1 cellular context compared by ENCODE assay signal in the genomic region with DNA sequence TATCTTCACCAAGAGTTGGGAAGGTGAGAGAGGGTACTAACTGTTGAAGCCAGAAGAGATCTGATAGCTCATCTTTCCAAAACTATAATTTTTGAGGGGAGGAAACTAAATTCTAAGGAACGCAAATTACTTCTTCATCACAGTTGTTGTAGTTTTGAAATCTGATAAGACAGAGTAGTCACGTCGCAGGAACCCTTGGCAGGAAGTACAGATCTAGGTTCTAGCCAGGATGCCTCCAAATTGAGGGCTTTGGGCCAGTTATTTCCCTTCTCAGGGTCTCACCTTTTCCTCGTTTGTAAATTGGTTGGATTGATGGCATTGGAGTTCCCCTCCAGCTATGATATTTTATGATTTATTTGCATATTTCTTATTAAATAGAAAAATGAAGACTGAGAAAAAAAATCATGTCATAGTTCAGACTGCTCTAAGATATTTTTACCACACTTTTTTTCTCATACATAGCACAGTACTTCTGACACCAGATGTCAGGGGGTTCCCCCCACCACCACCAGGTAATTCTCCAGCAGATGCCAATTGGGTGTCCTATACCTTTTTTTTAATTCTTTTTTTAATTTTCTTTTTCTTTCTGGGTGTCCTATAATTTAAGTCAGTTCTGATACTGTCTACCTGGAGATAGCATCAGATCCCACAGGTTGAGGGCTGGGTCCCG.
TF ChIP-seq lines count a peak whose summit lies in the region.

No MANE protein-coding gene starts in this region.

TF ChIP-seq in GM12878, 131 proteins besides CTCF, POLR2A, EP300 and RAD21:
- TF ChIP-seq RUNX3 (IDR thresholded peaks at IDR 0.05; ENCODE audit: low read length): 0 out of 2 replicates have a peak, but pooled peaks have one; percentile 4
- TF ChIP-seq KLF5 (IDR thresholded peaks at IDR 0.05; ENCODE audit: partially characterized antibody): no peak
- TF ChIP-seq ZSCAN29 (IDR thresholded peaks at IDR 0.05): no peak
- TF ChIP-seq, protein P1, sequence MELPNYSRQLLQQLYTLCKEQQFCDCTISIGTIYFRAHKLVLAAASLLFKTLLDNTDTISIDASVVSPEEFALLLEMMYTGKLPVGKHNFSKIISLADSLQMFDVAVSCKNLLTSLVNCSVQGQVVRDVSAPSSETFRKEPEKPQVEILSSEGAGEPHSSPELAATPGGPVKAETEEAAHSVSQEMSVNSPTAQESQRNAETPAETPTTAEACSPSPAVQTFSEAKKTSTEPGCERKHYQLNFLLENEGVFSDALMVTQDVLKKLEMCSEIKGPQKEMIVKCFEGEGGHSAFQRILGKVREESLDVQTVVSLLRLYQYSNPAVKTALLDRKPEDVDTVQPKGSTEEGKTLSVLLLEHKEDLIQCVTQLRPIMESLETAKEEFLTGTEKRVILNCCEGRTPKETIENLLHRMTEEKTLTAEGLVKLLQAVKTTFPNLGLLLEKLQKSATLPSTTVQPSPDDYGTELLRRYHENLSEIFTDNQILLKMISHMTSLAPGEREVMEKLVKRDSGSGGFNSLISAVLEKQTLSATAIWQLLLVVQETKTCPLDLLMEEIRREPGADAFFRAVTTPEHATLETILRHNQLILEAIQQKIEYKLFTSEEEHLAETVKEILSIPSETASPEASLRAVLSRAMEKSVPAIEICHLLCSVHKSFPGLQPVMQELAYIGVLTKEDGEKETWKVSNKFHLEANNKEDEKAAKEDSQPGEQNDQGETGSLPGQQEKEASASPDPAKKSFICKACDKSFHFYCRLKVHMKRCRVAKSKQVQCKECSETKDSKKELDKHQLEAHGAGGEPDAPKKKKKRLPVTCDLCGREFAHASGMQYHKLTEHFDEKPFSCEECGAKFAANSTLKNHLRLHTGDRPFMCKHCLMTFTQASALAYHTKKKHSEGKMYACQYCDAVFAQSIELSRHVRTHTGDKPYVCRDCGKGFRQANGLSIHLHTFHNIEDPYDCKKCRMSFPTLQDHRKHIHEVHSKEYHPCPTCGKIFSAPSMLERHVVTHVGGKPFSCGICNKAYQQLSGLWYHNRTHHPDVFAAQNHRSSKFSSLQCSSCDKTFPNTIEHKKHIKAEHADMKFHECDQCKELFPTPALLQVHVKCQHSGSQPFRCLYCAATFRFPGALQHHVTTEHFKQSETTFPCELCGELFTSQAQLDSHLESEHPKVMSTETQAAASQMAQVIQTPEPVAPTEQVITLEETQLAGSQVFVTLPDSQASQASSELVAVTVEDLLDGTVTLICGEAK (IDR thresholded peaks at IDR 0.05; ENCODE audit: borderline replicate concordance): no peak
